Comparison of ENCODE assay signal across 8 cellular contexts in genomic region chr2:196988599-196988998, GRCh38.
DNase-seq lines count a peak whose midpoint lies in the region; ATAC-seq and TF ChIP-seq lines count a peak whose summit lies in the region.

No MANE protein-coding gene starts in this region.

- H3K36me3 ChIP-seq in lower lobe of right lung (peaks cover 14% of the 10 kb centered on the region), uterus (no peaks in the 10 kb centered on the region)

- H3K27ac Mint-ChIP-seq in activated CD4-positive, alpha-beta memory T cell treated with anti-CD3 and anti-CD28 coated beads, Interleukin-2, amount 10 ng/mL, durations not matched to agents 7 days and 5 days = peak overlapping the region; percentile 81

- CTCF ChIA-PET in activated CD4-positive, alpha-beta memory T cell treated with anti-CD3 and anti-CD28 coated beads, Interleukin-2, amount 10 ng/mL, durations not matched to agents 7 days and 5 days (lab: Charles Lee) = interaction anchor here (0.6 to 1.2 kb wide), 3 partner anchors 23 to 388 kb away, joined by 3 to 6 read pairs (median 4); no protein-coding TSS in a partner anchor

- H3K36me3 Mint-ChIP-seq in activated CD4-positive, alpha-beta memory T cell treated with anti-CD3 and anti-CD28 coated beads, Interleukin-2, amount 10 ng/mL, durations not matched to agents 7 days and 5 days (ENCODE audit: low read depth) = peaks cover 77% of the 10 kb centered on the region

- H3K4me1 ChIP-seq in lower lobe of right lung (peaks cover 10% of the 10 kb centered on the region), uterus (no peaks in the 10 kb centered on the region)

- DNase-seq in Right ventricle myocardium superior (no peak), cardiac septum (ENCODE audit: low spot score) (no peak), lower lobe of right lung (no peak), uterus (no peak), C1 segment of cervical spinal cord (lab: John Stamatoyannopoulos, UW) (no peak)
- DNase-seq in activated CD4-positive, alpha-beta memory T cell treated with anti-CD3 and anti-CD28 coated beads, Interleukin-2, amount 10 ng/mL, durations not matched to agents 7 days and 5 days = no peak

- intact Hi-C loops in Right ventricle myocardium superior (cut with DNase I) = no loop called here
- intact Hi-C loops in cardiac septum (cut with DNase I) = loop anchor here (5.0 kb wide), 1 partner anchor 61 kb away; the partner anchor contains the start of gene PGAP1
- intact Hi-C loops in lower lobe of right lung (cut with DNase I) = no loop called here
- intact Hi-C loops in uterus (cut with DNase I; ENCODE audit: low total_unique reads) = loop anchor here (5.0 kb wide), 1 partner anchor 61 kb away; the partner anchor contains the start of gene PGAP1

- no peak for TF ChIP-seq CTCF in lower lobe of right lung (IDR thresholded peaks at IDR 0.05)
- no peak for TF ChIP-seq CTCF in uterus (IDR thresholded peaks at IDR 0.05)

- peak; percentile 16 for ATAC-seq in Right ventricle myocardium superior (ENCODE audit: poor library complexity)
- ATAC-seq in lower lobe of right lung = no peak
- no peak for ATAC-seq in GM19351 (IDR thresholded peaks at IDR 0.05; ENCODE audit: unreplicated experiment)
- no peak for ATAC-seq in GM19455 (IDR thresholded peaks at IDR 0.05; ENCODE audit: unreplicated experiment)

- H3K4me3 ChIP-seq in lower lobe of right lung (no peak overlapping the region), uterus (no peak overlapping the region)

- H3K27ac ChIP-seq in lower lobe of right lung (peak overlapping the region; percentile 12), uterus (peak overlapping the region; percentile 59 to 86)

- H3K9me3 Mint-ChIP-seq in activated CD4-positive, alpha-beta memory T cell treated with anti-CD3 and anti-CD28 coated beads, Interleukin-2, amount 10 ng/mL, durations not matched to agents 7 days and 5 days = peaks cover 5% of the 10 kb centered on the region

- H3K9me3 ChIP-seq in lower lobe of right lung = no peaks in the 10 kb centered on the region
- no peaks in the 10 kb centered on the region for H3K9me3 ChIP-seq in uterus

- POLR2A ChIA-PET in activated CD4-positive, alpha-beta memory T cell treated with anti-CD3 and anti-CD28 coated beads, Interleukin-2, amount 10 ng/mL, durations not matched to agents 7 days and 5 days (lab: Charles Lee) = interaction anchor here (0.6 to 3.9 kb wide), 7 partner anchors 8 to 189 kb away, joined by 3 to 45 read pairs (median 6); partner anchors contain the start of genes GTF3C3 and PGAP1

- no peak overlapping the region for H3K4me3 Mint-ChIP-seq in activated CD4-positive, alpha-beta memory T cell treated with anti-CD3 and anti-CD28 coated beads, Interleukin-2, amount 10 ng/mL, durations not matched to agents 7 days and 5 days

- no peaks in the 10 kb centered on the region for H3K27me3 Mint-ChIP-seq in activated CD4-positive, alpha-beta memory T cell treated with anti-CD3 and anti-CD28 coated beads, Interleukin-2, amount 10 ng/mL, durations not matched to agents 7 days and 5 days

- no peak for TF ChIP-seq POLR2A in uterus (IDR thresholded peaks at IDR 0.05)

- peaks cover 49% of the 10 kb centered on the region for H3K4me1 Mint-ChIP-seq in activated CD4-positive, alpha-beta memory T cell treated with anti-CD3 and anti-CD28 coated beads, Interleukin-2, amount 10 ng/mL, durations not matched to agents 7 days and 5 days

- H3K27me3 ChIP-seq in lower lobe of right lung (ENCODE audit: low read depth) (no peaks in the 10 kb centered on the region), uterus (no peaks in the 10 kb centered on the region)

Comparison
In these comparisons a context has a peak if more than half of its experiments do, and no peak if none do; other contexts are left out.
1. intact Hi-C loops: an anchor here in cardiac septum (5.0 kb wide) and uterus (5.0 kb wide); none called in Right ventricle myocardium superior and lower lobe of right lung.